In the genomic region with DNA sequence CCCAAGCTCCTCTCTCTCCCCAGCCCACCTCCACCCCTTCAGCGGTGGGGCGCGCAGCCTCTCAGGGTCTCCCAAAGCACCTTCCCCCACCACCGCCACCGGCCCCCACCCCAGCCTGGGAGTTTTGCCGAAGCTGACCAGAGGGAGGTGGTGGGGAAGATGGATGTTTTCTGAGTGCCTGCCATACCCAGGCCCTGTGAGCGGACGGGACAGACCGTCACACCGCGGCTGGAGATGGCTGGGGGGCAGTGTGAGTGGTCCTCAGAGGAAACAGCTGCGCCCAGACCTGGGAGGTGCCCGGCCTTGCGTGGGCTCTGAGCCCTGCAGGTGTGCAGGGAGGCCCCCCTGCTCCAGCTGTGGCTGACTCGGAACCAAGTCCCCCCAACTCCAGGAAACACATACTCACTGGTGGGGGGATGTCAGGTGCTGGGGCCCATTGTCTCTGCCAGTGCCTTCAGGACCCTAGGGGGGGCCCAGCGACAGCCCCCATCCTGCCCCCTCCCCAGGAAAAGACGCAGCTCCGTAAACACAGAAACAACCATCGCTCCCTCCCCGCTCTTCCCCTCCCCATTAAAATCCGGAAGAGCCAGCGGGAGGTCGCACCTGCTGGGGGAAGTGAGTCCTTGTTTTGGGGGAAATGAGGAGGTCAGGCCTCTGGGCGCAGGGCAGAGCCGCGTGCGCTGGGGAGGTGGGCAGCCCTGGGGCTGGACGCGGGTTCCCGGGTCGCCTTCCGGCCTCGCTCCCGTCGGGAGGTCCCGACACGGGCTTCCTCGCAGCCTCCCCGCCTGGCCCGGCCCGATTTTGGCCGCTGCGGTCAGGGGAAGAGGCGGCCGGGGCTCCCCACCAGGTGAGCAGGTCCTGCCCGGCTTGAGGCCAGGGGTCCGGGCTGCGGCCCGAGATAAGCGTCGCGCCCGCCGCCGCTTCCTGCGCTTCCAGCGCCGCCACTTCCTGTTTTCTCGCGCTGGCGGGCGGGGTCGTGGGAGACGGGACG, we compare ENCODE assay signal across 8 cellular contexts. TPM values are rescaled to one million over a fixed set of nuclear protein-coding genes. Genes with fewer than 3 reads are reported as not detected.
DNase-seq lines count a peak whose midpoint lies in the region; ATAC-seq, FAIRE-seq and TF ChIP-seq lines count a peak whose summit lies in the region.

No MANE protein-coding gene starts in this region.

- peaks cover 50% of the 10 kb centered on the region for H3K27me3 ChIP-seq in A673 (replicated peaks; ENCODE audit: insufficient read depth, low read depth, low read length, poor library complexity)
- peaks cover 54% of the 10 kb centered on the region for H3K27me3 ChIP-seq in lower lobe of right lung (ENCODE audit: low read depth)

- peaks cover 17% of the 10 kb centered on the region for H3K4me1 Mint-ChIP-seq in activated T-helper 2 cell treated with anti-CD3 and anti-CD28 coated beads, Interferon-gamma antibody, Interleukin-2, Interleukin-4, amounts not matched to agents 10 μg/mL and 5 μg/mL and 100 μg/mL, durations not matched to agents 14 hours and 24 hours and 36 hours (ENCODE audit: low read depth)
- H3K4me1 Mint-ChIP-seq in glutamatergic neuron (ENCODE audit: low read depth, unreplicated experiment), result peaks cover 18% of the 10 kb centered on the region

- FAIRE-seq in RCC 7860 (lab: Jason Lieb, UNC), result no peak

- H3K36me3 ChIP-seq in A673 (ENCODE audit: insufficient read depth, low read length, poor library complexity, severe bottlenecking) (no peaks in the 10 kb centered on the region), lower lobe of right lung (no peaks in the 10 kb centered on the region)

- peak; percentile 38 for TF ChIP-seq POLR2A in GM18951 (IDR thresholded peaks at IDR 0.05; ENCODE audit: extremely low read depth, insufficient read depth, insufficient read length)

- POLR2A ChIA-PET in A673 (lab: Charles Lee; ENCODE audit: low non-redundant PET), result no interaction called here

- H3K27ac ChIP-seq in A673 (ENCODE audit: low read depth, low read length, poor library complexity, severe bottlenecking) (no peak overlapping the region), lower lobe of right lung (peak overlapping the region; percentile 76)

- intact Hi-C loops in A673 (cut with micrococcal nuclease; ENCODE audit: unreplicated experiment), result no loop called here
- intact Hi-C loops in activated T-helper 2 cell treated with anti-CD3 and anti-CD28 coated beads, Interferon-gamma antibody, Interleukin-2, Interleukin-4, amounts not matched to agents 10 μg/mL and 5 μg/mL and 100 μg/mL, durations not matched to agents 14 hours and 24 hours and 36 hours (cut with micrococcal nuclease), result no loop called here
- intact Hi-C loops in lower lobe of right lung (cut with DNase I), result no loop called here

- no peak for DNase-seq in A673 (ENCODE audit: low spot score)
- DNase-seq in activated T-helper 2 cell treated with anti-CD3 and anti-CD28 coated beads, Interferon-gamma antibody, Interleukin-2, Interleukin-4, amounts not matched to agents 10 μg/mL and 5 μg/mL and 100 μg/mL, durations not matched to agents 14 hours and 24 hours and 36 hours (ENCODE audit: low spot score), result no peak
- DNase-seq in lower lobe of right lung, result no peak
- no peak for DNase-seq in cortex of kidney (lab: John Stamatoyannopoulos, UW)
- DNase-seq in NCI-H128 (lab: John Stamatoyannopoulos, UW; ENCODE audit: unreplicated experiment), result no peak
- DNase-seq in glutamatergic neuron, result no peak
- DNase-seq in RCC 7860 (ENCODE audit: low spot score), result no peak

- no peak for ATAC-seq in lower lobe of right lung

- TF ChIP-seq CTCF in A673 (conservative IDR thresholded peaks at IDR 0.05; ENCODE audit: low read depth, low read length), result no peak
- TF ChIP-seq CTCF in lower lobe of right lung (IDR thresholded peaks at IDR 0.05), result no peak
- no peak for TF ChIP-seq CTCF in glutamatergic neuron (IDR thresholded peaks at IDR 0.05; ENCODE audit: partially characterized antibody, unreplicated experiment)

- H3K9me3 Mint-ChIP-seq in activated T-helper 2 cell treated with anti-CD3 and anti-CD28 coated beads, Interferon-gamma antibody, Interleukin-2, Interleukin-4, amounts not matched to agents 10 μg/mL and 5 μg/mL and 100 μg/mL, durations not matched to agents 14 hours and 24 hours and 36 hours, result no peaks in the 10 kb centered on the region
- peaks cover 9% of the 10 kb centered on the region for H3K9me3 Mint-ChIP-seq in glutamatergic neuron (ENCODE audit: unreplicated experiment)

- H3K9me3 ChIP-seq in A673 (ENCODE audit: low read depth, low read length, poor library complexity, severe bottlenecking) (no peaks in the 10 kb centered on the region), lower lobe of right lung (no peaks in the 10 kb centered on the region)

- H3K36me3 Mint-ChIP-seq in activated T-helper 2 cell treated with anti-CD3 and anti-CD28 coated beads, Interferon-gamma antibody, Interleukin-2, Interleukin-4, amounts not matched to agents 10 μg/mL and 5 μg/mL and 100 μg/mL, durations not matched to agents 14 hours and 24 hours and 36 hours (ENCODE audit: low read depth), result no peaks in the 10 kb centered on the region
- no peaks in the 10 kb centered on the region for H3K36me3 Mint-ChIP-seq in glutamatergic neuron (ENCODE audit: unreplicated experiment)

- H3K27ac Mint-ChIP-seq in activated T-helper 2 cell treated with anti-CD3 and anti-CD28 coated beads, Interferon-gamma antibody, Interleukin-2, Interleukin-4, amounts not matched to agents 10 μg/mL and 5 μg/mL and 100 μg/mL, durations not matched to agents 14 hours and 24 hours and 36 hours, result peak overlapping the region; percentile 69
- no peak overlapping the region for H3K27ac Mint-ChIP-seq in glutamatergic neuron (ENCODE audit: unreplicated experiment)

- H3K4me1 ChIP-seq in A673 (ENCODE audit: insufficient read depth, low read length, poor library complexity, severe bottlenecking) (peaks cover 25% of the 10 kb centered on the region), lower lobe of right lung (peaks cover 51% of the 10 kb centered on the region)

- H3K4me3 ChIP-seq in A673 (ENCODE audit: low read depth, low read length, poor library complexity, severe bottlenecking) (peak overlapping the region; percentile 42), lower lobe of right lung (peak overlapping the region; percentile 58)

- no TSS peak for BruUV-seq in A673 (replicated peaks; lab: Mats Ljungman, UMichigan)

- H3K27me3 Mint-ChIP-seq in activated T-helper 2 cell treated with anti-CD3 and anti-CD28 coated beads, Interferon-gamma antibody, Interleukin-2, Interleukin-4, amounts not matched to agents 10 μg/mL and 5 μg/mL and 100 μg/mL, durations not matched to agents 14 hours and 24 hours and 36 hours (ENCODE audit: low read depth), result peaks cover 11% of the 10 kb centered on the region
- peaks cover 24% of the 10 kb centered on the region for H3K27me3 Mint-ChIP-seq in glutamatergic neuron (ENCODE audit: unreplicated experiment)

- in situ Hi-C loops in GM18951 (cut with MboI; ENCODE audit: low sequenced_read_pairs, unreplicated experiment), result no loop called here

- H3K4me3 Mint-ChIP-seq in activated T-helper 2 cell treated with anti-CD3 and anti-CD28 coated beads, Interferon-gamma antibody, Interleukin-2, Interleukin-4, amounts not matched to agents 10 μg/mL and 5 μg/mL and 100 μg/mL, durations not matched to agents 14 hours and 24 hours and 36 hours (ENCODE audit: low read depth), result peak overlapping the region; percentile 72
- no peak overlapping the region for H3K4me3 Mint-ChIP-seq in glutamatergic neuron (ENCODE audit: unreplicated experiment)

- CTCF ChIA-PET in A673 (lab: Charles Lee), result interaction anchor here (0.6 kb wide), 1 partner anchor 41 kb away, joined by 5 read pairs; no protein-coding TSS in a partner anchor

RNA-seq across cellular contexts. Expression of a gene that starts 6.1 kb away (rescaled TPM):
- total RNA-seq in A673 (2021) (2.4 and 2.5 TPM in 2 replicates), lower lobe of right lung (1.2 TPM), glutamatergic neuron (ENCODE audit: unreplicated experiment) (3.9 TPM)
- total RNA-seq in activated T-helper 2 cell treated with anti-CD3 and anti-CD28 coated beads, Interferon-gamma antibody, Interleukin-2, Interleukin-4, amounts not matched to agents 10 μg/mL and 5 μg/mL and 100 μg/mL, durations not matched to agents 14 hours and 24 hours and 36 hours, result 3.8 and 4.3 TPM in 2 replicates

RNA-seq across cellular contexts. Expression of a gene that starts 7.4 kb away (rescaled TPM):
- total RNA-seq in A673 (2021), result 0.30 and 0.70 TPM in 2 replicates
- 1.0 and 1.1 TPM in 2 replicates for total RNA-seq in activated T-helper 2 cell treated with anti-CD3 and anti-CD28 coated beads, Interferon-gamma antibody, Interleukin-2, Interleukin-4, amounts not matched to agents 10 μg/mL and 5 μg/mL and 100 μg/mL, durations not matched to agents 14 hours and 24 hours and 36 hours
- 48.3 TPM for total RNA-seq in lower lobe of right lung
- total RNA-seq in glutamatergic neuron (ENCODE audit: unreplicated experiment), result 0.66 TPM

RNA-seq across cellular contexts. Expression of a gene that starts 20.9 kb away (rescaled TPM):
- total RNA-seq in A673 (2021) (35.0 and 41.3 TPM in 2 replicates), lower lobe of right lung (38.8 TPM), glutamatergic neuron (ENCODE audit: unreplicated experiment) (102 TPM)
- 49.0 and 49.9 TPM in 2 replicates for total RNA-seq in activated T-helper 2 cell treated with anti-CD3 and anti-CD28 coated beads, Interferon-gamma antibody, Interleukin-2, Interleukin-4, amounts not matched to agents 10 μg/mL and 5 μg/mL and 100 μg/mL, durations not matched to agents 14 hours and 24 hours and 36 hours

RNA-seq across cellular contexts. Expression of a gene that starts 37.2 kb away (rescaled TPM):
- 14.4 and 16.4 TPM in 2 replicates for total RNA-seq in A673 (2021)
- total RNA-seq in activated T-helper 2 cell treated with anti-CD3 and anti-CD28 coated beads, Interferon-gamma antibody, Interleukin-2, Interleukin-4, amounts not matched to agents 10 μg/mL and 5 μg/mL and 100 μg/mL, durations not matched to agents 14 hours and 24 hours and 36 hours, result 42.0 and 43.3 TPM in 2 replicates
- total RNA-seq in lower lobe of right lung, result 57.5 TPM
- 4.4 TPM for total RNA-seq in glutamatergic neuron (ENCODE audit: unreplicated experiment)

RNA-seq across cellular contexts. Expression of a gene that starts 37.8 kb away (rescaled TPM):
- total RNA-seq in A673 (2021) (0.32 and 0.46 TPM in 2 replicates), lower lobe of right lung (2.6 TPM), glutamatergic neuron (ENCODE audit: unreplicated experiment) (2.9 TPM)
- 0.32 and 0.41 TPM in 2 replicates for total RNA-seq in activated T-helper 2 cell treated with anti-CD3 and anti-CD28 coated beads, Interferon-gamma antibody, Interleukin-2, Interleukin-4, amounts not matched to agents 10 μg/mL and 5 μg/mL and 100 μg/mL, durations not matched to agents 14 hours and 24 hours and 36 hours

Comparison
In these comparisons a context has a peak if more than half of its experiments do, and no peak if none do; other contexts are left out.
1. RNA of a gene that starts 7.4 kb away (total RNA-seq): 48.3 TPM in lower lobe of right lung (single experiment); 1.0 to 1.1 TPM in activated T-helper 2 cell treated with anti-CD3 and anti-CD28 coated beads, Interferon-gamma antibody, Interleukin-2, Interleukin-4, amounts not matched to agents 10 μg/mL and 5 μg/mL and 100 μg/mL, durations not matched to agents 14 hours and 24 hours and 36 hours, 0.66 TPM in glutamatergic neuron (single experiment) and 0.30 to 0.70 TPM in A673; every median in the first group is over 10 times any median in the second.